Comparison of ENCODE assay signal across 28 cellular contexts in the genomic region with DNA sequence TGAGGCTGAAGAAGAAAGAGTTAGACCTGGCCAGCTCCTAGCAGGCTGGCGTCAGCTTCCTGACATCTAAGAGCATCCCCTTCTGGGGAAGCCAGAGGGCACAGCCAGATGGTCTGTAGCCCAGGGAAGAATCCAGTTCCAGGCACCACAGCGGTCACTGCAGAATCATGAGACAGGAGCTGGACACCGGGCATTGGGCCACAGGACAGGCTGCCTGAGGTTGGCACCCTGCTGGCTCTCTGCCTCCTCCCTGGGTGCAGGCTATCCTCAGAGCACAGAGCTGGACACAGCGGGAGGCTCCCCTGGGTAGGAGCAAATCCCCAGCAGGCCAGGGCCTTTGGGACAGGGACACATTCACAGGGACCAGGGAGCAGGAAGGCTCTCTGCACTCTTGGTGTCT. TPM values are rescaled to one million over a fixed set of nuclear protein-coding genes. Genes with fewer than 3 reads are reported as not detected.
DNase-seq lines count a peak whose midpoint lies in the region; ATAC-seq and TF ChIP-seq lines count a peak whose summit lies in the region.
"Had no signal": no experiment of that assay in that cellular context is flagged by ENCODE, and none has a peak within 500 bp of the region (broad histone marks: within the 10 kb centered on the region; RNA-seq: fewer than 3 reads in every experiment).

No MANE protein-coding gene starts in this region.

- H3K79me1 ChIP-seq in mesenchymal stem cell (replicated peaks; ENCODE audit: low read length, poor library complexity, severe bottlenecking) = no peaks in the 10 kb centered on the region

- no peak overlapping the region for H4K8ac ChIP-seq in mesenchymal stem cell (ENCODE audit: low read length)

- H3K23ac ChIP-seq in mesenchymal stem cell (ENCODE audit: low read length in 2 of 2) = no peak overlapping the region

- TF ChIP-seq CTCF in glutamatergic neuron (IDR thresholded peaks at IDR 0.05; ENCODE audit: partially characterized antibody, unreplicated experiment) = no peak
- no peak for TF ChIP-seq CTCF in Peyer's patch (IDR thresholded peaks at IDR 0.05)

- H3K9me3 ChIP-seq in mesenchymal stem cell (ENCODE audit: control insufficient read depth, low read length) (no peaks in the 10 kb centered on the region), skeletal muscle tissue (ENCODE audit: control insufficient read depth in 3 of 3, low read length in 3 of 3) (no peaks in the 10 kb centered on the region), Peyer's patch (no peaks in the 10 kb centered on the region)
- H3K9me3 ChIP-seq: ascending aorta, BLaER1, lower lobe of right lung, mucosa of descending colon, pancreas had no signal

- H3K4me3 ChIP-seq in mesenchymal stem cell (ENCODE audit: insufficient read depth in 1 of 2, low read depth in 1 of 2, low read length in 2 of 2) = no peak overlapping the region
- H3K4me3 ChIP-seq in skeletal muscle tissue (ENCODE audit: low read length in 3 of 3) = peak overlapping the region in 2 of 3 donors; percentile 29 to 45
- H3K4me3 ChIP-seq in Peyer's patch = no peak overlapping the region
- H3K4me3 ChIP-seq: ascending aorta, BLaER1, lower lobe of right lung, mucosa of descending colon, pancreas had no signal

- peaks cover 4% of the 10 kb centered on the region for H3K9me3 Mint-ChIP-seq in glutamatergic neuron (ENCODE audit: unreplicated experiment)
- H3K9me3 Mint-ChIP-seq: activated naive CD4-positive, alpha-beta T cell treated with anti-CD3 and anti-CD28 coated beads, Interleukin-2, amount 50 U/mL, for 72 hours; effector memory CD8-positive, alpha-beta T cell; nephron progenitor cell had no signal

- ATAC-seq in HG03139 (IDR thresholded peaks at IDR 0.05; ENCODE audit: unreplicated experiment) (no peak), GM18909 (IDR thresholded peaks at IDR 0.05; ENCODE audit: poor library complexity, unreplicated experiment) (no peak)
- ATAC-seq: activated naive CD4-positive, alpha-beta T cell treated with anti-CD3 and anti-CD28 coated beads, Interleukin-2, amount 50 U/mL, for 72 hours; effector memory CD8-positive, alpha-beta T cell; HepG2; lower lobe of right lung; mucosa of descending colon; pancreas had no signal

- no peak overlapping the region for H3K9ac ChIP-seq in mesenchymal stem cell (ENCODE audit: low read length)
- H3K9ac ChIP-seq in skeletal muscle tissue (ENCODE audit: low read depth in 1 of 3, low read length in 3 of 3) = peak overlapping the region; percentile 65 to 78 (median 75)
- H3K9ac ChIP-seq: BLaER1 had no signal

- H2BK12ac ChIP-seq in mesenchymal stem cell (ENCODE audit: low read length in 2 of 2) = no peak overlapping the region

- no peak overlapping the region for H3K14ac ChIP-seq in mesenchymal stem cell (ENCODE audit: low read length in 2 of 2)

- no peaks in the 10 kb centered on the region for H3K36me3 ChIP-seq in mesenchymal stem cell (ENCODE audit: control insufficient read depth in 1 of 2, insufficient read depth in 2 of 2, low read depth in 1 of 2, low read length in 2 of 2)
- H3K36me3 ChIP-seq in skeletal muscle tissue (ENCODE audit: control insufficient read depth in 3 of 3, insufficient read depth in 3 of 3, low read length in 3 of 3) = no peaks in the 10 kb centered on the region
- no peaks in the 10 kb centered on the region for H3K36me3 ChIP-seq in Peyer's patch
- H3K36me3 ChIP-seq: ascending aorta, BLaER1, lower lobe of right lung, pancreas had no signal

- no peak overlapping the region for H3K27ac Mint-ChIP-seq in glutamatergic neuron (ENCODE audit: unreplicated experiment)
- H3K27ac Mint-ChIP-seq: effector memory CD8-positive, alpha-beta T cell; nephron progenitor cell; type B pancreatic cell had no signal

- peaks cover 1% of the 10 kb centered on the region for H3K4me1 ChIP-seq in mesenchymal stem cell (ENCODE audit: control insufficient read depth, insufficient read depth, low read depth, low read length)
- H3K4me1 ChIP-seq in skeletal muscle tissue (ENCODE audit: control insufficient read depth in 3 of 3, insufficient read depth in 3 of 3, low read length in 3 of 3) = peaks cover 72 to 83% (median 78%) of the 10 kb centered on the region in 3 donors
- H3K4me1 ChIP-seq in Peyer's patch = peaks cover 0 to 2% (median 0%) of the 10 kb centered on the region in 4 donors
- H3K4me1 ChIP-seq: pancreas had no signal

- H3K4me2 ChIP-seq in mesenchymal stem cell (ENCODE audit: low read length, poor library complexity, severe bottlenecking) = no peak overlapping the region
- H3K4me2 ChIP-seq: BLaER1 had no signal

- peak overlapping the region; percentile 19 for H2BK15ac ChIP-seq in mesenchymal stem cell (ENCODE audit: low read depth, poor library complexity, severe bottlenecking)

- DNase-seq in glutamatergic neuron = no peak
- no peak for DNase-seq in mesenchymal stem cell
- DNase-seq in Peyer's patch = no peak
- DNase-seq in stimulated activated CD4-positive, alpha-beta T cell treated with anti-CD3 and anti-CD28 coated beads, Interleukin-4, amount 100 ng/mL, for 24 hours = no peak
- DNase-seq: activated CD4-positive, alpha-beta T cell treated with anti-CD3 and anti-CD28 coated beads for 4 hours; cortex of kidney; effector memory CD8-positive, alpha-beta T cell; erythroblast; H7; Karpas-422; lower lobe of right lung; mucosa of descending colon; NCI-H1436 treated with DMSO at 0.1 percent for 48 hours; NCI-H345; NCI-H774; nephron progenitor cell; pancreas; SW 1271 had no signal

- no peak for TF ChIP-seq POLR2A in Peyer's patch (IDR thresholded peaks at IDR 0.05)

- peaks cover 8% of the 10 kb centered on the region for H3K27me3 Mint-ChIP-seq in glutamatergic neuron (ENCODE audit: unreplicated experiment)

- H3K27ac ChIP-seq in angular gyrus (ENCODE audit: low read depth, low read length) (peak overlapping the region; percentile 22), mesenchymal stem cell (ENCODE audit: low read length, poor library complexity, severe bottlenecking) (no peak overlapping the region), skeletal muscle tissue (ENCODE audit: low read depth, low read length) (peak overlapping the region; percentile 93), Peyer's patch (no peak overlapping the region)
- H3K27ac ChIP-seq: ascending aorta, BLaER1, lower lobe of right lung, pancreas had no signal

- H3K27me3 ChIP-seq in mesenchymal stem cell (ENCODE audit: control insufficient read depth in 1 of 2, insufficient read depth in 1 of 2, low read length in 2 of 2) (peaks cover 0 to 4% of the 10 kb centered on the region in 2 experiments), skeletal muscle tissue (ENCODE audit: control insufficient read depth in 3 of 3, insufficient read depth in 3 of 3, low read length in 3 of 3) (no peaks in the 10 kb centered on the region), Peyer's patch (no peaks in the 10 kb centered on the region)
- H3K27me3 ChIP-seq: ascending aorta, BLaER1, pancreas had no signal

- no peak overlapping the region for H4K91ac ChIP-seq in mesenchymal stem cell (ENCODE audit: low read length)

- WGBS in mesenchymal stem cell = 98% methylated on average over 4 of the region's 4 CpGs

- no peak overlapping the region for H2BK120ac ChIP-seq in mesenchymal stem cell (ENCODE audit: low read depth, low read length)

- H3K4ac ChIP-seq in mesenchymal stem cell (ENCODE audit: low read depth in 1 of 2, low read length in 2 of 2) = no peak overlapping the region

- H3K4me1 Mint-ChIP-seq in glutamatergic neuron (ENCODE audit: low read depth, unreplicated experiment) = peaks cover 11% of the 10 kb centered on the region

- H2AK5ac ChIP-seq in mesenchymal stem cell (ENCODE audit: low read length, severe bottlenecking) = no peak overlapping the region

- no peak overlapping the region for H2AFZ ChIP-seq in mesenchymal stem cell (ENCODE audit: low read depth, low read length)

- H3K36me3 Mint-ChIP-seq in glutamatergic neuron (ENCODE audit: unreplicated experiment) = no peaks in the 10 kb centered on the region
- H3K36me3 Mint-ChIP-seq: activated naive CD4-positive, alpha-beta T cell treated with anti-CD3 and anti-CD28 coated beads, Interleukin-2, amount 50 U/mL, for 72 hours; type B pancreatic cell had no signal

- H3K4me3 Mint-ChIP-seq in glutamatergic neuron (ENCODE audit: unreplicated experiment) = peak overlapping the region; percentile 11
- H3K4me3 Mint-ChIP-seq: effector memory CD8-positive, alpha-beta T cell; nephron progenitor cell; type B pancreatic cell had no signal

- no peak overlapping the region for H3K18ac ChIP-seq in mesenchymal stem cell (ENCODE audit: low read depth in 1 of 2, low read length in 2 of 2)

- no peak overlapping the region for H2BK5ac ChIP-seq in mesenchymal stem cell (ENCODE audit: low read depth, low read length, poor library complexity, severe bottlenecking)

RNA-seq across cellular contexts. Expression of a gene that starts 19.8 kb away (rescaled TPM):
- total RNA-seq in glutamatergic neuron (ENCODE audit: unreplicated experiment) = 9.0 TPM
- polyA plus RNA-seq in mesenchymal stem cell (2013, experiment 1 of 2) = 5.8 TPM
- 6.0 TPM for polyA plus RNA-seq in mesenchymal stem cell (2013, experiment 2 of 2)
- total RNA-seq in skeletal muscle tissue = 8.4 TPM
- 10 to 100 TPM in 2 of 4 donors, 1 to 10 TPM in 2; 5.3 to 35.5 (median 13.9) TPM for total RNA-seq in Peyer's patch
- total RNA-seq: activated naive CD4-positive, alpha-beta T cell treated with anti-CD3 and anti-CD28 coated beads, Interleukin-2, amount 50 U/mL, for 72 hours had no signal
- polyA plus RNA-seq: keratinocyte had no signal

RNA-seq across cellular contexts. Expression of a gene that starts 39.9 kb away (rescaled TPM):
- total RNA-seq in glutamatergic neuron (ENCODE audit: unreplicated experiment) (not detected), skeletal muscle tissue (not detected), Peyer's patch (10 to 100 TPM in 2 of 4 donors, 1 to 10 TPM in 1, not detected in 1; 1.7 to 15.3 (median 10.5) TPM)
- polyA plus RNA-seq in mesenchymal stem cell (2013, experiment 1 of 2) = not detected
- polyA plus RNA-seq in mesenchymal stem cell (2013, experiment 2 of 2) = not detected
- total RNA-seq: ascending aorta, H7, HepG2 had no signal
- polyA plus RNA-seq: HepG2, keratinocyte had no signal

Comparison
In these comparisons a context has a peak if more than half of its experiments do, and no peak if none do; other contexts are left out.
1. H3K27ac ChIP-seq: peak in angular gyrus (single experiment) and skeletal muscle tissue (single experiment); none in mesenchymal stem cell (single experiment) and Peyer's patch (0 of 4).
2. H3K4me3 ChIP-seq: peak in skeletal muscle tissue (2 of 3); none in mesenchymal stem cell (0 of 2) and Peyer's patch (0 of 4).